ENCODE assay signal across 1 cellular context in genomic region chr11:34680918-34681554, GRCh38.
TF ChIP-seq lines count a peak whose summit lies in the region.

No MANE protein-coding gene starts in this region.

TF ChIP-seq in HepG2, 621 proteins besides CTCF, POLR2A, EP300 and RAD21 (continued from another document):
- TF ChIP-seq FOXP4 (CRISPR knock-in tag; IDR thresholded peaks at IDR 0.05) (0 out of 2 replicates have a peak, but pooled peaks have one; percentile 13), ATF3 (CRISPR knock-in tag; IDR thresholded peaks at IDR 0.05) (no peak), HOMEZ (CRISPR knock-in tag; IDR thresholded peaks at IDR 0.05; ENCODE audit: low read depth) (0 out of 2 replicates have a peak, but pooled peaks have one; percentile 25), TMF1 (CRISPR knock-in tag; IDR thresholded peaks at IDR 0.05; ENCODE audit: low read depth) (no peak), HDAC2 (CRISPR knock-in tag; IDR thresholded peaks at IDR 0.05) (no peak), XRCC5 (optimal IDR thresholded peaks at IDR 0.05; ENCODE audit: low read length) (no peak), ZNF644 (CRISPR knock-in tag; IDR thresholded peaks at IDR 0.05; ENCODE audit: low read depth) (0 out of 2 replicates have a peak, but pooled peaks have one; percentile 56), ZNF33B (CRISPR knock-in tag; IDR thresholded peaks at IDR 0.05) (no peak), FOXA3 (CRISPR knock-in tag; IDR thresholded peaks at IDR 0.05) (peak; percentile 25; the same call in 1 of the 2 replicates), ZZZ3 (CRISPR knock-in tag; IDR thresholded peaks at IDR 0.05; ENCODE audit: borderline replicate concordance) (no peak), ZNF749 (CRISPR knock-in tag; IDR thresholded peaks at IDR 0.05; ENCODE audit: borderline replicate concordance) (no peak), ATAD3A (CRISPR knock-in tag; IDR thresholded peaks at IDR 0.05) (no peak), HMG20A (CRISPR knock-in tag; IDR thresholded peaks at IDR 0.05; ENCODE audit: borderline replicate concordance) (0 out of 2 replicates have a peak, but pooled peaks have one; percentile 17), GATAD2A (CRISPR knock-in tag; IDR thresholded peaks at IDR 0.05) (0 out of 2 replicates have a peak, but pooled peaks have one; percentile 15), CENPT (CRISPR knock-in tag; IDR thresholded peaks at IDR 0.05; ENCODE audit: low read depth) (no peak), AHDC1 (CRISPR knock-in tag; IDR thresholded peaks at IDR 0.05; ENCODE audit: borderline replicate concordance) (peak; percentile 47; the same call in 1 of the 2 replicates), DPF2 (CRISPR knock-in tag; IDR thresholded peaks at IDR 0.05; ENCODE audit: borderline replicate concordance, low read depth) (no peak), HDAC1 (CRISPR knock-in tag; IDR thresholded peaks at IDR 0.05) (no peak)
